Comparison of ENCODE assay signal across 17 cellular contexts in the genomic region with DNA sequence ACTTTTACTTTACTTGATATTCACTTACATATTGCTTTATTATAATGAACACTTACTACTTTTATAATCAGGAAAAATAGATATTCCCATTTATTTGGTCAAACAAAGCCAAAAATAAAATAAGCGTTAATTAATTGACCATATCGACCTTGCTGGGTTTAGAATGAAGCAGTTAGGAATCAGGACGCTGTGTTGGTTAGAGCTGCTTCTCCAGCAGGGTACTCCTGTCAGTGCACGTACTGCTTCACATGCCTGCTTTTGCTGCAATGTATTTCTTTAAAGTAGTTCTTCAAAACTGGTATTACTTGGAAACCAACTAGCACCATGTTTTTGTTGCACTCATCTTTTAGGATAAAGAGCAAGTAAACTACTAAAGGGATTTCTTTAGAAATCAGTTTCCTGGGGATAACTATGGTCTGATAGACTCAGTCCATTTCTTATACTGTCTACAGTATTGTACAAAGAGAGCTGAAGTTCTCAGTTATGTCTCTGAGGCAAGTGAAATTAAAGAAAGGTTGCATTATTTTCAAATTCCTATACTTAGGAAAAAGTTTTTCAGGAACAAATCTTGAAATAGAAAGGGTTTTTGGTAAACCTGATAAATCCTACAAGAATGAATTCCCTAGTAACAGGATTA. TPM values are rescaled to one million over a fixed set of nuclear protein-coding genes. Genes with fewer than 3 reads are reported as not detected.
DNase-seq lines count a peak whose midpoint lies in the region; ATAC-seq and TF ChIP-seq lines count a peak whose summit lies in the region.
"Had no signal": no experiment of that assay in that cellular context is flagged by ENCODE, and none has a peak within 500 bp of the region (broad histone marks: within the 10 kb centered on the region; RNA-seq: fewer than 3 reads in every experiment).

No MANE protein-coding gene starts in this region.

- no peaks in the 10 kb centered on the region for H3K9me3 ChIP-seq in Loucy (ENCODE audit: insufficient read depth, low read depth, low read length)

- peak overlapping the region; percentile 67 to 73 for H3K4me3 Mint-ChIP-seq in activated T-cell treated with anti-CD3 and anti-CD28 coated beads, Interleukin-2, amount 50 U/mL, for 72 hours
- H3K4me3 Mint-ChIP-seq in activated T-helper 1 cell treated with anti-CD3 and anti-CD28 coated beads, Interleukin-12 subunit alpha, Interleukin-12 subunit beta, Interleukin-2, Interleukin-4 antibody, amounts not matched to agents 30 ng/mL and 10 ng/mL and 1 ng/mL, durations not matched to agents 14 hours and 24 hours and 36 hours: peak overlapping the region; percentile 9
- H3K4me3 Mint-ChIP-seq in stimulated activated naive CD8-positive, alpha-beta T cell treated with anti-CD3 and anti-CD28 coated beads, Interleukin-15, amount 100 ng/mL, for 72 hours: peak overlapping the region; percentile 51 to 71
- no peak overlapping the region for H3K4me3 Mint-ChIP-seq in endothelial cell (ENCODE audit: unreplicated experiment)
- H3K4me3 Mint-ChIP-seq: B cell had no signal

- peaks cover 56% of the 10 kb centered on the region for H3K4me1 ChIP-seq in Loucy (ENCODE audit: insufficient read depth, low read length, poor library complexity, severe bottlenecking)

- no peaks in the 10 kb centered on the region for H3K9me3 Mint-ChIP-seq in activated T-cell treated with anti-CD3 and anti-CD28 coated beads, Interleukin-2, amount 50 U/mL, for 72 hours
- no peaks in the 10 kb centered on the region for H3K9me3 Mint-ChIP-seq in activated T-helper 1 cell treated with anti-CD3 and anti-CD28 coated beads, Interleukin-12 subunit alpha, Interleukin-12 subunit beta, Interleukin-2, Interleukin-4 antibody, amounts not matched to agents 30 ng/mL and 10 ng/mL and 1 ng/mL, durations not matched to agents 14 hours and 24 hours and 36 hours
- H3K9me3 Mint-ChIP-seq in stimulated activated naive CD8-positive, alpha-beta T cell treated with anti-CD3 and anti-CD28 coated beads, Interleukin-15, amount 100 ng/mL, for 72 hours: no peaks in the 10 kb centered on the region
- no peaks in the 10 kb centered on the region for H3K9me3 Mint-ChIP-seq in endothelial cell (ENCODE audit: unreplicated experiment)

- no peaks in the 10 kb centered on the region for H3K9me2 ChIP-seq in Loucy (replicated peaks; ENCODE audit: low read depth, low read length)

- no peak for DNase-seq in activated T-cell treated with anti-CD3 and anti-CD28 coated beads, Interleukin-2, amount 50 U/mL, for 72 hours
- no peak for DNase-seq in activated T-cell treated with anti-CD3 and anti-CD28 coated beads for 4 hours
- no peak for DNase-seq in activated T-helper 1 cell treated with anti-CD3 and anti-CD28 coated beads, Interleukin-12 subunit alpha, Interleukin-12 subunit beta, Interleukin-2, Interleukin-4 antibody, amounts not matched to agents 30 ng/mL and 10 ng/mL and 1 ng/mL, durations not matched to agents 14 hours and 24 hours and 36 hours (ENCODE audit: low spot score)
- DNase-seq in stimulated activated naive CD8-positive, alpha-beta T cell treated with anti-CD3 and anti-CD28 coated beads, Interleukin-15, amount 100 ng/mL, for 72 hours: no peak
- no peak for DNase-seq in Right ventricle myocardium inferior (ENCODE audit: missing footprints)
- no peak for DNase-seq in endothelial cell (ENCODE audit: low spot score)
- DNase-seq: GOT3, MM.1S, NCI-H1105, NCI-H1694 treated with DMSO at 0.1 percent for 48 hours, NCI-H446, NCI-H748 treated with DMSO at 0.1 percent for 48 hours, Right ventricle myocardium superior had no signal

- intact Hi-C loops in activated T-helper 1 cell treated with anti-CD3 and anti-CD28 coated beads, Interleukin-12 subunit alpha, Interleukin-12 subunit beta, Interleukin-2, Interleukin-4 antibody, amounts not matched to agents 30 ng/mL and 10 ng/mL and 1 ng/mL, durations not matched to agents 14 hours and 24 hours and 36 hours (cut with micrococcal nuclease): loop anchor here (10.0 kb wide), 1 partner anchor 514 kb away; a partner anchor contains a TSS
- intact Hi-C loops in Right ventricle myocardium inferior (cut with DNase I): loop anchor here (10.0 kb wide), 1 partner anchor 276 kb away; no protein-coding TSS in a partner anchor

- peak overlapping the region; percentile 88 for H3K27ac Mint-ChIP-seq in activated T-cell treated with anti-CD3 and anti-CD28 coated beads, Interleukin-2, amount 50 U/mL, for 72 hours
- H3K27ac Mint-ChIP-seq in activated T-helper 1 cell treated with anti-CD3 and anti-CD28 coated beads, Interleukin-12 subunit alpha, Interleukin-12 subunit beta, Interleukin-2, Interleukin-4 antibody, amounts not matched to agents 30 ng/mL and 10 ng/mL and 1 ng/mL, durations not matched to agents 14 hours and 24 hours and 36 hours: no peak overlapping the region
- H3K27ac Mint-ChIP-seq in stimulated activated naive CD8-positive, alpha-beta T cell treated with anti-CD3 and anti-CD28 coated beads, Interleukin-15, amount 100 ng/mL, for 72 hours: peak overlapping the region in 1 of 2 donors; percentile 82
- H3K27ac Mint-ChIP-seq in endothelial cell (ENCODE audit: unreplicated experiment): no peak overlapping the region
- H3K27ac Mint-ChIP-seq: B cell had no signal

- H3K27me3 ChIP-seq in Loucy (ENCODE audit: insufficient read depth, low read length, poor library complexity, severe bottlenecking): no peaks in the 10 kb centered on the region

- peaks cover 17% of the 10 kb centered on the region for H4K20me1 ChIP-seq in Loucy (ENCODE audit: insufficient read depth, low read length, poor library complexity, severe bottlenecking)

- H3F3A ChIP-seq in Loucy (ENCODE audit: low read depth): peaks cover 13% of the 10 kb centered on the region; the same call in 1 of the 2 replicates

- peak overlapping the region; percentile 81 for H3K4me2 ChIP-seq in Loucy (ENCODE audit: low read depth, low read length, poor library complexity, severe bottlenecking)
- H3K4me2 ChIP-seq: KMS-11 had no signal

- no peaks in the 10 kb centered on the region for H3K27me3 Mint-ChIP-seq in activated T-cell treated with anti-CD3 and anti-CD28 coated beads, Interleukin-2, amount 50 U/mL, for 72 hours (ENCODE audit: low read depth)
- H3K27me3 Mint-ChIP-seq in activated T-helper 1 cell treated with anti-CD3 and anti-CD28 coated beads, Interleukin-12 subunit alpha, Interleukin-12 subunit beta, Interleukin-2, Interleukin-4 antibody, amounts not matched to agents 30 ng/mL and 10 ng/mL and 1 ng/mL, durations not matched to agents 14 hours and 24 hours and 36 hours (ENCODE audit: insufficient read depth): no peaks in the 10 kb centered on the region
- no peaks in the 10 kb centered on the region for H3K27me3 Mint-ChIP-seq in stimulated activated naive CD8-positive, alpha-beta T cell treated with anti-CD3 and anti-CD28 coated beads, Interleukin-15, amount 100 ng/mL, for 72 hours
- H3K27me3 Mint-ChIP-seq in endothelial cell (ENCODE audit: unreplicated experiment): no peaks in the 10 kb centered on the region

- no peaks in the 10 kb centered on the region for H3K36me3 Mint-ChIP-seq in activated T-cell treated with anti-CD3 and anti-CD28 coated beads, Interleukin-2, amount 50 U/mL, for 72 hours (ENCODE audit: insufficient read depth in 2 of 2)
- H3K36me3 Mint-ChIP-seq in activated T-helper 1 cell treated with anti-CD3 and anti-CD28 coated beads, Interleukin-12 subunit alpha, Interleukin-12 subunit beta, Interleukin-2, Interleukin-4 antibody, amounts not matched to agents 30 ng/mL and 10 ng/mL and 1 ng/mL, durations not matched to agents 14 hours and 24 hours and 36 hours (ENCODE audit: low read depth): no peaks in the 10 kb centered on the region
- H3K36me3 Mint-ChIP-seq in endothelial cell (ENCODE audit: low read depth, unreplicated experiment): no peaks in the 10 kb centered on the region

- no peak for TF ChIP-seq CTCF in Loucy (conservative IDR thresholded peaks at IDR 0.05; ENCODE audit: low read length)
- TF ChIP-seq CTCF in endothelial cell (IDR thresholded peaks at IDR 0.05; ENCODE audit: unreplicated experiment): no peak

- peak; percentile 51 to 57 for ATAC-seq in activated T-cell treated with anti-CD3 and anti-CD28 coated beads, Interleukin-2, amount 50 U/mL, for 72 hours (replicated peaks in 1 of 2)
- peak; percentile 69 for ATAC-seq in stimulated activated naive CD8-positive, alpha-beta T cell treated with anti-CD3 and anti-CD28 coated beads, Interleukin-15, amount 100 ng/mL, for 72 hours
- ATAC-seq in Right ventricle myocardium inferior: no peak
- ATAC-seq: Panc1 had no signal

- peak overlapping the region; percentile 70 for H3K4me3 ChIP-seq in Loucy (ENCODE audit: low read length, poor library complexity, severe bottlenecking)

- H3K9ac ChIP-seq in Loucy (ENCODE audit: low read depth, low read length, poor library complexity, severe bottlenecking): peak overlapping the region; percentile 60
- H3K9ac ChIP-seq: KMS-11 had no signal

- H3K36me3 ChIP-seq in Loucy (ENCODE audit: insufficient read depth, low read length): peaks cover 34% of the 10 kb centered on the region; the same call in 1 of the 2 replicates

- peaks cover 45% of the 10 kb centered on the region for H3K4me1 Mint-ChIP-seq in activated T-cell treated with anti-CD3 and anti-CD28 coated beads, Interleukin-2, amount 50 U/mL, for 72 hours (ENCODE audit: low read depth)
- peaks cover 31% of the 10 kb centered on the region for H3K4me1 Mint-ChIP-seq in activated T-helper 1 cell treated with anti-CD3 and anti-CD28 coated beads, Interleukin-12 subunit alpha, Interleukin-12 subunit beta, Interleukin-2, Interleukin-4 antibody, amounts not matched to agents 30 ng/mL and 10 ng/mL and 1 ng/mL, durations not matched to agents 14 hours and 24 hours and 36 hours (ENCODE audit: low read depth)
- peaks cover 35% of the 10 kb centered on the region for H3K4me1 Mint-ChIP-seq in stimulated activated naive CD8-positive, alpha-beta T cell treated with anti-CD3 and anti-CD28 coated beads, Interleukin-15, amount 100 ng/mL, for 72 hours
- H3K4me1 Mint-ChIP-seq in endothelial cell (ENCODE audit: unreplicated experiment): peaks cover 13% of the 10 kb centered on the region

- H2AFZ ChIP-seq in Loucy (ENCODE audit: low read length): no peak overlapping the region

- H3K79me2 ChIP-seq in Loucy (ENCODE audit: insufficient read depth, low read length): peaks cover 74% of the 10 kb centered on the region

RNA-seq across cellular contexts. Expression of a gene that starts 6.8 kb away (rescaled TPM):
- total RNA-seq in activated T-cell treated with anti-CD3 and anti-CD28 coated beads, Interleukin-2, amount 50 U/mL, for 72 hours: 10 to 100 TPM; 15.4 TPM
- total RNA-seq in activated T-helper 1 cell treated with anti-CD3 and anti-CD28 coated beads, Interleukin-12 subunit alpha, Interleukin-12 subunit beta, Interleukin-2, Interleukin-4 antibody, amounts not matched to agents 30 ng/mL and 10 ng/mL and 1 ng/mL, durations not matched to agents 14 hours and 24 hours and 36 hours: 13.1 and 14.5 TPM in 2 replicates
- 6.5 TPM for total RNA-seq in Right ventricle myocardium inferior
- 6.8 TPM for total RNA-seq in endothelial cell (ENCODE audit: unreplicated experiment)

RNA-seq across cellular contexts. Expression of a gene that starts 8.9 kb away (rescaled TPM):
- 1 to 10 TPM; 1.1 to 1.5 TPM for total RNA-seq in activated T-cell treated with anti-CD3 and anti-CD28 coated beads, Interleukin-2, amount 50 U/mL, for 72 hours
- total RNA-seq in activated T-helper 1 cell treated with anti-CD3 and anti-CD28 coated beads, Interleukin-12 subunit alpha, Interleukin-12 subunit beta, Interleukin-2, Interleukin-4 antibody, amounts not matched to agents 30 ng/mL and 10 ng/mL and 1 ng/mL, durations not matched to agents 14 hours and 24 hours and 36 hours: 0.24 and 0.31 TPM in 2 replicates
- total RNA-seq in Right ventricle myocardium inferior (0.11 TPM), endothelial cell (ENCODE audit: unreplicated experiment) (0.44 TPM)
- total RNA-seq: B cell, Right ventricle myocardium superior had no signal

RNA-seq across cellular contexts. Expression of a gene that starts 54.1 kb away (rescaled TPM):
- total RNA-seq in activated T-cell treated with anti-CD3 and anti-CD28 coated beads, Interleukin-2, amount 50 U/mL, for 72 hours: 100 to 1,000 TPM; 361 to 433 TPM
- 305 and 313 TPM in 2 replicates for total RNA-seq in activated T-helper 1 cell treated with anti-CD3 and anti-CD28 coated beads, Interleukin-12 subunit alpha, Interleukin-12 subunit beta, Interleukin-2, Interleukin-4 antibody, amounts not matched to agents 30 ng/mL and 10 ng/mL and 1 ng/mL, durations not matched to agents 14 hours and 24 hours and 36 hours
- total RNA-seq in Right ventricle myocardium inferior: 54.5 TPM
- 108 TPM for total RNA-seq in endothelial cell (ENCODE audit: unreplicated experiment)
